15 cellular contexts compared by ENCODE assay signal in the genomic region with DNA sequence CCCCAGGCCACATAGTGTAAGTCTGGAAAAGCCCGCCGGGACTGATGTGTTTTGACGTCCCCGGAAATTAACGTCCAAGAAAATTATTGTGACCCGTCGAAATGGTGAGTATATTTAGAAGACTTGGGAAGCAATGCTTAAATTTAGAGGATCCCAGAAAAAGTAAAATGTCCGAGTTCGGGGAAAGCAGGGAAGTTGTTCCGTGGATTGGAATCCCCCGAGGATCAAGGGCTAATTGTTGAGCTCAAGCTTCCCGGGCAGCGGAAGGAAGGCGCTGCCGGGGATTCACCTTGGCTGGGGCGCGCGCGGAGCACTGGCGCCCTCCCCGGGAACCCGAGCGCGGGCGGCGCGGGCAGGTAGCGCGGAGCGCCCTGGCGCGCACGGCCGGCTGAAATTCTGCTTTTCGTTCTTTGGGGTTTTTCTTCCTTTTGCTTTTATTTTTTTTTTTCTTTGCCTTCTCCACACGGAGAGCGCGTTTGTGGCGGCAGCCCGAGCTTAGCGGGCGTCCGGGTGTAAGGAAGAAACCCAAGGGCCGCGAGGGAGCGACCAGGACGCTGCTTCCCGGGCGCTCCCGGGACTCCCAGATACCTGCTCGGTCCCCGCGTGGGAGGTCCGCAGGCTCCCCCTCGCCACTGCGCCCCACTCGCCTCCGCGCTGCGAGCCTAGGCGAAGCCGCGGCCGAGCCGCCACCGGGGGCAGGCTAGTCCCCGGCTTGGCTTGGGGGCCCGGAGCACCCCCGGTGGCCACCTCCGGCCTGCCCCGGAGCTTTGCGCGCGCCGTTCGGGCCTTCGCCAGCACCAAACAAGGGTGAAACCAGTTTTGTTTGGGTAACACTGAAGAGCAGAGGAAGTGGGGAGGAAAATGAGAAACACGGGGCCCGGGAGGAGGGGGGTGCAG. TPM values are rescaled to one million over a fixed set of nuclear protein-coding genes. Genes with fewer than 3 reads are reported as not detected.
DNase-seq lines count a peak whose midpoint lies in the region; ATAC-seq and TF ChIP-seq lines count a peak whose summit lies in the region.
"Had no signal": no experiment of that assay in that cellular context is flagged by ENCODE, and none has a peak within 500 bp of the region (broad histone marks: within the 10 kb centered on the region; RNA-seq: fewer than 3 reads in every experiment).

No MANE protein-coding gene starts in this region.

- no peak overlapping the region for H3K27ac Mint-ChIP-seq in MCF 10A (ENCODE audit: low read depth, unreplicated experiment)
- H3K27ac Mint-ChIP-seq in stimulated activated naive CD8-positive, alpha-beta T cell treated with anti-CD3 and anti-CD28 coated beads, Interleukin-15, Interleukin-2, amounts not matched to agents 100 ng/mL and 50 ng/mL, for 24 hours: no peak overlapping the region
- H3K27ac Mint-ChIP-seq: CD4-positive, CD25-positive, alpha-beta regulatory T cell; immature natural killer cell had no signal

- intact Hi-C loops in breast epithelium (cut with DNase I; ENCODE audit: low total_unique reads) (no loop called here), MCF 10A (cut with micrococcal nuclease) (loop anchor here (5.0 kb wide), 1 partner anchor 52 kb away; no protein-coding TSS in a partner anchor), lower lobe of right lung (cut with DNase I) (no loop called here)

- H3K9me3 ChIP-seq in breast epithelium (no peaks in the 10 kb centered on the region), lung (ENCODE audit: control insufficient read depth in 2 of 2, insufficient read depth in 1 of 2, low read length in 1 of 2) (peaks cover 0 to 4% of the 10 kb centered on the region in 2 donors), lower lobe of right lung (no peaks in the 10 kb centered on the region)
- H3K9me3 ChIP-seq: ovary had no signal

- DNase-seq in breast epithelium (ENCODE audit: low spot score in 2 of 2) (no peak), MCF 10A (ENCODE audit: unreplicated experiment) (no peak), lung (ENCODE audit: low spot score) (no peak), lower lobe of right lung (no peak)
- DNase-seq: activated CD4-positive, CD25-positive, alpha-beta regulatory T cell; CD4-positive, CD25-positive, alpha-beta regulatory T cell; immature natural killer cell; NCI-H187; ovary had no signal

- H3K36me3 ChIP-seq in breast epithelium (no peaks in the 10 kb centered on the region), lung (ENCODE audit: control insufficient read depth in 2 of 2, insufficient read depth in 2 of 2, low read length in 2 of 2) (no peaks in the 10 kb centered on the region), lower lobe of right lung (no peaks in the 10 kb centered on the region)
- H3K36me3 ChIP-seq: ovary had no signal

- H3K4me1 ChIP-seq in breast epithelium (peaks cover 0 to 11% of the 10 kb centered on the region in 2 donors), lung (ENCODE audit: control insufficient read depth in 2 of 2, insufficient read depth in 2 of 2, low read length in 2 of 2) (peaks cover 3 to 13% of the 10 kb centered on the region in 2 donors), lower lobe of right lung (peaks cover 14% of the 10 kb centered on the region)

- no peaks in the 10 kb centered on the region for H3K36me3 Mint-ChIP-seq in MCF 10A (ENCODE audit: insufficient read depth, unreplicated experiment)
- no peaks in the 10 kb centered on the region for H3K36me3 Mint-ChIP-seq in stimulated activated naive CD8-positive, alpha-beta T cell treated with anti-CD3 and anti-CD28 coated beads, Interleukin-15, Interleukin-2, amounts not matched to agents 100 ng/mL and 50 ng/mL, for 24 hours (ENCODE audit: low read depth)
- H3K36me3 Mint-ChIP-seq: CD4-positive, CD25-positive, alpha-beta regulatory T cell; immature natural killer cell had no signal

- POLR2A ChIA-PET in MCF 10A (lab: Yijun Ruan, JAX): no interaction called here

- peaks cover 75% of the 10 kb centered on the region for H3K27me3 Mint-ChIP-seq in MCF 10A (ENCODE audit: insufficient read depth, unreplicated experiment)
- H3K27me3 Mint-ChIP-seq in stimulated activated naive CD8-positive, alpha-beta T cell treated with anti-CD3 and anti-CD28 coated beads, Interleukin-15, Interleukin-2, amounts not matched to agents 100 ng/mL and 50 ng/mL, for 24 hours: peaks cover 69% of the 10 kb centered on the region

- H3K27ac ChIP-seq in breast epithelium (no peak overlapping the region), VCaP (no peak overlapping the region), lung (ENCODE audit: low read depth in 1 of 2, low read length in 1 of 2) (no peak overlapping the region), lower lobe of right lung (no peak overlapping the region)
- H3K27ac ChIP-seq: epithelial cell of prostate, ovary had no signal

- no peaks in the 10 kb centered on the region for H3K9me3 Mint-ChIP-seq in MCF 10A (ENCODE audit: unreplicated experiment)
- H3K9me3 Mint-ChIP-seq in stimulated activated naive CD8-positive, alpha-beta T cell treated with anti-CD3 and anti-CD28 coated beads, Interleukin-15, Interleukin-2, amounts not matched to agents 100 ng/mL and 50 ng/mL, for 24 hours: no peaks in the 10 kb centered on the region
- H3K9me3 Mint-ChIP-seq: CD4-positive, CD25-positive, alpha-beta regulatory T cell had no signal

- TF ChIP-seq CTCF in breast epithelium (IDR thresholded peaks at IDR 0.05) (no peak), MCF 10A (IDR thresholded peaks at IDR 0.05; ENCODE audit: unreplicated experiment) (no peak), VCaP (conservative IDR thresholded peaks at IDR 0.05) (peak; percentile 50), lung (IDR thresholded peaks at IDR 0.05; ENCODE audit: control extremely low read depth, extremely low read depth) (no peak), lower lobe of right lung (IDR thresholded peaks at IDR 0.05) (no peak)

- H3K27me3 ChIP-seq in breast epithelium (peaks cover 23 to 97% of the 10 kb centered on the region in 2 donors), lung (ENCODE audit: control insufficient read depth, insufficient read depth) (peaks cover 55% of the 10 kb centered on the region), lower lobe of right lung (ENCODE audit: low read depth) (peaks cover 96% of the 10 kb centered on the region)

- H3K4me1 Mint-ChIP-seq in MCF 10A (ENCODE audit: insufficient read depth, unreplicated experiment): peaks cover 13% of the 10 kb centered on the region
- peaks cover 34% of the 10 kb centered on the region for H3K4me1 Mint-ChIP-seq in stimulated activated naive CD8-positive, alpha-beta T cell treated with anti-CD3 and anti-CD28 coated beads, Interleukin-15, Interleukin-2, amounts not matched to agents 100 ng/mL and 50 ng/mL, for 24 hours (ENCODE audit: low read depth)
- H3K4me1 Mint-ChIP-seq: immature natural killer cell had no signal

- no peak overlapping the region for H3K4me3 Mint-ChIP-seq in MCF 10A (ENCODE audit: unreplicated experiment)
- H3K4me3 Mint-ChIP-seq in stimulated activated naive CD8-positive, alpha-beta T cell treated with anti-CD3 and anti-CD28 coated beads, Interleukin-15, Interleukin-2, amounts not matched to agents 100 ng/mL and 50 ng/mL, for 24 hours: peak overlapping the region; percentile 53
- H3K4me3 Mint-ChIP-seq: immature natural killer cell had no signal

- H3K4me3 ChIP-seq in breast epithelium (peak overlapping the region in 2 of 3 donors; percentile 4 to 48), lung (no peak overlapping the region), lower lobe of right lung (no peak overlapping the region)
- H3K4me3 ChIP-seq: ovary had no signal

- BruUV-seq in MCF 10A (replicated peaks; lab: Mats Ljungman, UMichigan): no TSS peak

- peak; percentile 29 for ATAC-seq in lung (ENCODE audit: insufficient read depth, low FRiP score)
- ATAC-seq in GM18861 (IDR thresholded peaks at IDR 0.05; ENCODE audit: unreplicated experiment): no peak
- ATAC-seq in HG03342 (IDR thresholded peaks at IDR 0.05; ENCODE audit: unreplicated experiment): no peak
- no peak for ATAC-seq in lower lobe of right lung

- no peak for TF ChIP-seq POLR2A in breast epithelium (IDR thresholded peaks at IDR 0.05)

- WGBS in lung, 2 donors: 1 to 2% methylated on average over 79 of the region's 79 CpGs

- CTCF ChIA-PET in MCF 10A (lab: Yijun Ruan, JAX): interaction anchor here (0.6 to 1.6 kb wide), 4 partner anchors 107 to 1091 kb away, joined by 3 to 7 read pairs (median 4); no protein-coding TSS in a partner anchor

RNA-seq across cellular contexts. Expression of gene IGF2, which starts 4.7 kb away (rescaled TPM):
- total RNA-seq in breast epithelium: 10 to 100 TPM; 13.6 to 65.7 (median 65.2) TPM
- total RNA-seq in MCF 10A (2022): 0.29 and 0.35 TPM in 2 replicates
- 10 to 100 TPM; 23.5 to 87.7 TPM for total RNA-seq in lung
- 1 to 10 TPM; 2.9 to 7.8 TPM for polyA plus RNA-seq in lung
- 33.9 TPM for total RNA-seq in lower lobe of right lung
- polyA plus RNA-seq: CD4-positive, CD25-positive, alpha-beta regulatory T cell; immature natural killer cell had no signal

RNA-seq across cellular contexts. Expression of gene INS, which starts 17.1 kb away (rescaled TPM):
- total RNA-seq in breast epithelium: not detected
- not detected in 2 replicates for total RNA-seq in MCF 10A (2022)
- not detected for total RNA-seq in lung
- 1 to 10 TPM; 1.2 to 3.3 TPM for polyA plus RNA-seq in lung
- total RNA-seq in lower lobe of right lung: not detected
- total RNA-seq: CD4-positive, CD25-positive, alpha-beta regulatory T cell; urinary bladder had no signal
- polyA plus RNA-seq: CD4-positive, CD25-positive, alpha-beta regulatory T cell; immature natural killer cell; ovary had no signal

RNA-seq across cellular contexts. Expression of gene TH, which starts 27.7 kb away (rescaled TPM):
- total RNA-seq in breast epithelium (not detected), MCF 10A (2022) (0.20 and 1.1 TPM in 2 replicates), lung (under 1 TPM in 1 of 2 donors, not detected in 1; 0.31 TPM), lower lobe of right lung (not detected)
- under 1 TPM in 1 of 2 donors, not detected in 1; 0.14 TPM for polyA plus RNA-seq in lung
- total RNA-seq: CD4-positive, CD25-positive, alpha-beta regulatory T cell had no signal
- polyA plus RNA-seq: CD4-positive, CD25-positive, alpha-beta regulatory T cell; immature natural killer cell had no signal

Comparison
In these comparisons a context has a peak if more than half of its experiments do, and no peak if none do; other contexts are left out.
1. RNA of gene IGF2, which starts 4.7 kb away (total RNA-seq): 23.5 to 87.7 TPM in lung, 13.6 to 65.7 TPM in breast epithelium and 33.9 TPM in lower lobe of right lung (single experiment); 0.29 to 0.35 TPM in MCF 10A; every median in the first group is over 10 times any median in the second.
2. H3K4me3 ChIP-seq: peak in breast epithelium (2 of 3); none in lung (single experiment) and lower lobe of right lung (single experiment).